Comparison of ENCODE assay signal across 29 cellular contexts in genomic region chr6:72728706-72729343, GRCh38.
"Had no signal": no experiment of that assay in that cellular context is flagged by ENCODE, and none has a peak within 500 bp of the region (broad histone marks: within the 10 kb centered on the region; RNA-seq: fewer than 3 reads in every experiment).

No MANE protein-coding gene starts in this region.

- FAIRE-seq: endometrium, endothelial cell of umbilical vein, frontal cortex had no signal

- ATAC-seq: effector memory CD8-positive, alpha-beta T cell; esophagus mucosa; foreskin keratinocyte; gastrocnemius medialis; gastroesophageal sphincter; heart left ventricle; heart right ventricle had no signal

- H3K4me3 Mint-ChIP-seq: dendritic cell treated with granulocyte-macrophage colony-stimulating factor and Interleukin-4, amounts not matched to agents 40 ng/mL and 50 ng/mL, for 4 days; effector memory CD8-positive, alpha-beta T cell; endodermal cell had no signal

- H3K4me1 ChIP-seq: colonic mucosa, esophagus muscularis mucosa, esophagus squamous epithelium, foreskin keratinocyte, gastroesophageal sphincter, heart left ventricle, heart right ventricle had no signal

- H3K27me3 ChIP-seq: colonic mucosa, dorsolateral prefrontal cortex, esophagus muscularis mucosa, esophagus squamous epithelium, foreskin keratinocyte, gastrocnemius medialis, gastroesophageal sphincter, heart left ventricle, heart right ventricle, hepatocyte had no signal

- H3K79me2 ChIP-seq: hepatocyte had no signal

- DNase-seq: colonic mucosa; cortex of kidney; dermis blood vessel endothelial cell; dorsolateral prefrontal cortex; effector CD4-positive, alpha-beta T cell; effector CD8-positive, alpha-beta T cell; effector memory CD4-positive, alpha-beta T cell; effector memory CD8-positive, alpha-beta T cell; endodermal cell; erythroblast; esophagus squamous epithelium; foreskin fibroblast; foreskin keratinocyte; foreskin melanocyte; gastrocnemius medialis; glutamatergic neuron; head of caudate nucleus; heart left ventricle; heart right ventricle had no signal

- H2AFZ ChIP-seq: hepatocyte had no signal

- H3K27ac ChIP-seq: colonic mucosa, coronary artery, dorsolateral prefrontal cortex, epithelial cell of prostate, esophagus muscularis mucosa, esophagus squamous epithelium, foreskin keratinocyte, gastrocnemius medialis, gastroesophageal sphincter, heart left ventricle, heart right ventricle, hepatocyte had no signal

- H3K36me3 ChIP-seq: colonic mucosa, esophagus muscularis mucosa, esophagus squamous epithelium, gastrocnemius medialis, gastroesophageal sphincter, heart left ventricle, heart right ventricle had no signal

- H3K9me3 ChIP-seq: colonic mucosa, esophagus muscularis mucosa, esophagus squamous epithelium, gastrocnemius medialis had no signal

- H3K4me3 ChIP-seq: colonic mucosa, coronary artery, dorsolateral prefrontal cortex, esophagus muscularis mucosa, esophagus squamous epithelium, gastrocnemius medialis, gastroesophageal sphincter, heart left ventricle, heart right ventricle, hepatocyte had no signal

- H3K27me3 Mint-ChIP-seq: dendritic cell treated with granulocyte-macrophage colony-stimulating factor and Interleukin-4, amounts not matched to agents 40 ng/mL and 50 ng/mL, for 4 days; effector memory CD8-positive, alpha-beta T cell had no signal

- H3K9me3 Mint-ChIP-seq: dendritic cell treated with granulocyte-macrophage colony-stimulating factor and Interleukin-4, amounts not matched to agents 40 ng/mL and 50 ng/mL, for 4 days; effector memory CD8-positive, alpha-beta T cell had no signal

- H3K4me2 ChIP-seq: hepatocyte had no signal

- H3K27ac Mint-ChIP-seq: dendritic cell treated with granulocyte-macrophage colony-stimulating factor and Interleukin-4, amounts not matched to agents 40 ng/mL and 50 ng/mL, for 4 days; effector memory CD8-positive, alpha-beta T cell; endodermal cell had no signal
